ENCODE assay signal across 12 cellular contexts in genomic region chr2:43737097-43737854, GRCh38. TPM values are rescaled to one million over a fixed set of nuclear protein-coding genes. Genes with fewer than 3 reads are reported as not detected.
DNase-seq lines count a peak whose midpoint lies in the region; ATAC-seq and TF ChIP-seq lines count a peak whose summit lies in the region.
"Had no signal": no experiment of that assay in that cellular context is flagged by ENCODE, and none has a peak within 500 bp of the region (broad histone marks: within the 10 kb centered on the region; RNA-seq: fewer than 3 reads in every experiment).

No MANE protein-coding gene starts in this region.

- H3K4ac ChIP-seq in IMR-90 (ENCODE audit: low read depth, low read length): peak overlapping the region; percentile 70

- no peaks in the 10 kb centered on the region for H4K20me1 ChIP-seq in IMR-90 (ENCODE audit: insufficient read depth, low read length)
- H4K20me1 ChIP-seq: BLaER1 had no signal

- H3K4me2 ChIP-seq in IMR-90 (ENCODE audit: low read depth, low read length): peak overlapping the region; percentile 15; the same call in 1 of the 2 replicates
- H3K4me2 ChIP-seq: BLaER1 had no signal

- WGBS in IMR-90 (ENCODE audit: extremely low coverage in 2 of 2, insufficient read length in 1 of 2), 2 experiments: no CpG with 5 or more reads among the region's 8 CpGs
- 83 to 84% methylated on average over 2 to 5 of the region's 8 CpGs for WGBS in mesodermal cell (ENCODE audit: insufficient coverage in 2 of 2), 2 experiments

- no peak for TF ChIP-seq POLR2A in IMR-90 (IDR thresholded peaks at IDR 0.05; ENCODE audit: low read depth, low read length)

- H2AFZ ChIP-seq in IMR-90 (replicated peaks; ENCODE audit: low read length, poor library complexity): peak overlapping the region; percentile 59

- peak overlapping the region; percentile 2 for H2AK9ac ChIP-seq in IMR-90 (replicated peaks; ENCODE audit: low read depth, low read length, poor library complexity)

- 0 out of 2 replicates have a peak, but pooled peaks cover 6% of the 10 kb centered on the region for H3K9me1 ChIP-seq in IMR-90 (ENCODE audit: insufficient read depth, low read length)

- H3K4me1 Mint-ChIP-seq in glutamatergic neuron (ENCODE audit: low read depth, unreplicated experiment): no peaks in the 10 kb centered on the region
- H3K4me1 Mint-ChIP-seq: neural crest cell had no signal

- H4K8ac ChIP-seq in IMR-90 (ENCODE audit: low read depth in 2 of 2, low read length in 2 of 2): peak overlapping the region; percentile 15 to 87; a peak in 3 of 4 replicates

- peak overlapping the region; percentile 58; the same call in 1 of the 2 replicates for H3K23ac ChIP-seq in IMR-90 (ENCODE audit: low read depth, low read length)

- H3K9me3 Mint-ChIP-seq in glutamatergic neuron (ENCODE audit: unreplicated experiment): no peaks in the 10 kb centered on the region
- H3K9me3 Mint-ChIP-seq: neural crest cell had no signal

- H3K14ac ChIP-seq in IMR-90 (replicated peaks; ENCODE audit: low read depth, low read length): peak overlapping the region; percentile 27

- H3K27me3 ChIP-seq in IMR-90 (ENCODE audit: control insufficient read depth, insufficient read depth, low read length): no peaks in the 10 kb centered on the region
- H3K27me3 ChIP-seq: BLaER1 had no signal

- peak overlapping the region; percentile 72; the same call in 1 of the 2 replicates for H3K18ac ChIP-seq in IMR-90 (ENCODE audit: low read depth, low read length)

- H3K9me3 ChIP-seq in IMR-90 (ENCODE audit: control insufficient read depth, insufficient read depth, low read length) (no peaks in the 10 kb centered on the region), mesodermal cell (ENCODE audit: control insufficient read depth, low read length) (no peaks in the 10 kb centered on the region)
- H3K9me3 ChIP-seq: BLaER1 had no signal

- H3K27ac ChIP-seq in IMR-90 (ENCODE audit: insufficient read depth, low read length) (peak overlapping the region; percentile 39; the same call in 1 of the 2 replicates), coronary artery (peak overlapping the region; percentile 16 to 66), mesodermal cell (ENCODE audit: low read depth, low read length, severe bottlenecking) (peak overlapping the region; percentile 43)
- H3K27ac ChIP-seq: BLaER1 had no signal

- H3K56ac ChIP-seq in IMR-90 (ENCODE audit: extremely low read depth, insufficient read depth, low read length): no peak overlapping the region

- H3K36me3 ChIP-seq in IMR-90 (ENCODE audit: control insufficient read depth, insufficient read depth, low read length) (peaks cover 2% of the 10 kb centered on the region), mesodermal cell (ENCODE audit: control insufficient read depth, insufficient read depth, low read length) (no peaks in the 10 kb centered on the region)
- H3K36me3 ChIP-seq: BLaER1 had no signal

- no peaks in the 10 kb centered on the region for H3K79me1 ChIP-seq in IMR-90 (ENCODE audit: low read depth in 1 of 2, low read length in 2 of 2)

- TF ChIP-seq CTCF in IMR-90 (conservative IDR thresholded peaks at IDR 0.05; ENCODE audit: low read depth, low read length) (no peak), coronary artery (IDR thresholded peaks at IDR 0.05) (no peak), glutamatergic neuron (IDR thresholded peaks at IDR 0.05; ENCODE audit: partially characterized antibody, unreplicated experiment) (no peak)

- no peak overlapping the region for H3K4me3 Mint-ChIP-seq in glutamatergic neuron (ENCODE audit: unreplicated experiment)
- H3K4me3 Mint-ChIP-seq: neural crest cell had no signal

- no peaks in the 10 kb centered on the region for H3K36me3 Mint-ChIP-seq in glutamatergic neuron (ENCODE audit: unreplicated experiment)

- intact Hi-C loops in IMR-90 (cut with micrococcal nuclease): no loop called here

- peak overlapping the region; percentile 52 for H2BK20ac ChIP-seq in IMR-90 (ENCODE audit: low read depth, low read length)

- in situ Hi-C loops in ACHN (cut with HindIII; ENCODE audit: low pct_ligation_motif_present, low pct_unique_long_range_greater_than_20kb, low sequenced_read_pairs) (no loop called here), IMR-90 (cut with MboI; ENCODE audit: low sequenced_read_pairs) (no loop called here)

- H3K27me3 Mint-ChIP-seq in glutamatergic neuron (ENCODE audit: unreplicated experiment): no peaks in the 10 kb centered on the region

- H3K4me1 ChIP-seq in IMR-90 (ENCODE audit: control insufficient read depth, insufficient read depth, low read length) (peaks cover 3% of the 10 kb centered on the region; the same call in 1 of the 2 replicates), mesodermal cell (ENCODE audit: control insufficient read depth, insufficient read depth, low read length, poor library complexity, severe bottlenecking) (peaks cover 5% of the 10 kb centered on the region)
- H3K4me1 ChIP-seq: BLaER1 had no signal

- no peak overlapping the region; the same call in 1 of the 2 replicates for H2AK5ac ChIP-seq in IMR-90 (ENCODE audit: low read depth, low read length)

- CTCF ChIA-PET in IMR-90 (lab: Yijun Ruan, JAX): interaction anchor here (0.5 to 0.6 kb wide), 2 partner anchors 14 to 1067 kb away, joined by 3 to 5 read pairs; no protein-coding TSS in a partner anchor

- peak; percentile 96 for ATAC-seq in IMR-90 (ENCODE audit: low read depth)
- no peak for ATAC-seq in GM19452 (IDR thresholded peaks at IDR 0.05; ENCODE audit: unreplicated experiment)

- no peak for TF ChIP-seq RAD21 in IMR-90 (IDR thresholded peaks at IDR 0.05; ENCODE audit: low read length)

- H4K5ac ChIP-seq in IMR-90 (ENCODE audit: low read depth, low read length): peak overlapping the region; percentile 55; the same call in 1 of the 2 replicates

- peak overlapping the region; percentile 88; the same call in 1 of the 3 replicates for H2BK15ac ChIP-seq in IMR-90 (ENCODE audit: low read depth, low read length)

- DNase-seq in ACHN (peak; percentile 84), IMR-90 (peak; percentile 90), coronary artery (ENCODE audit: low spot score) (peak; percentile 78), NCI-H187 treated with DMSO at 0.1 percent for 48 hours (lab: John Stamatoyannopoulos, UW) (no peak), HuH-7 (ENCODE audit: low spot score) (no peak), glutamatergic neuron (no peak)
- DNase-seq: NCI-H1694 treated with DMSO at 0.1 percent for 48 hours; stimulated activated CD4-positive, alpha-beta T cell treated with anti-CD3 and anti-CD28 coated beads, Interleukin-4, amount 100 ng/mL, for 24 hours had no signal

- no peak overlapping the region for H3K4me3 ChIP-seq in IMR-90 (ENCODE audit: insufficient read depth, low read depth, low read length)
- no peak overlapping the region for H3K4me3 ChIP-seq in coronary artery
- no peak overlapping the region for H3K4me3 ChIP-seq in mesodermal cell (ENCODE audit: extremely low read depth, insufficient read depth, low read length, poor library complexity, severe bottlenecking)
- H3K4me3 ChIP-seq: BLaER1 had no signal

- H3K27ac Mint-ChIP-seq in glutamatergic neuron (ENCODE audit: unreplicated experiment): no peak overlapping the region

- POLR2A ChIA-PET in IMR-90 (lab: Charles Lee; ENCODE audit: unreplicated experiment): interaction anchor here (0.5 kb wide), 1 partner anchor 501 kb away, joined by 3 read pairs; no protein-coding TSS in a partner anchor

- no TSS peak for BruUV-seq in IMR-90 (replicated peaks; lab: Mats Ljungman, UMichigan)

- peak overlapping the region; percentile 81 for H2BK120ac ChIP-seq in IMR-90 (ENCODE audit: low read depth, low read length)

- dilution Hi-C loops in IMR-90 (cut with HindIII; ENCODE audit: low sequenced_read_pairs, unreplicated experiment): no loop called here

- H4K91ac ChIP-seq in IMR-90 (ENCODE audit: insufficient read depth, low read depth, low read length): peak overlapping the region; percentile 86

- H2BK5ac ChIP-seq in IMR-90 (ENCODE audit: low read depth, low read length, poor library complexity, severe bottlenecking): peak overlapping the region; percentile 84

- H3K9ac ChIP-seq in IMR-90 (ENCODE audit: low read depth, low read length): no peak overlapping the region
- H3K9ac ChIP-seq: BLaER1 had no signal

TF ChIP-seq in IMR-90, 13 proteins besides CTCF, POLR2A, EP300 and RAD21 (continues in another document):
- TF ChIP-seq RCOR1 (IDR thresholded peaks at IDR 0.05; ENCODE audit: insufficient replicate concordance, low read length): peak; percentile 53
- TF ChIP-seq, protein P1, sequence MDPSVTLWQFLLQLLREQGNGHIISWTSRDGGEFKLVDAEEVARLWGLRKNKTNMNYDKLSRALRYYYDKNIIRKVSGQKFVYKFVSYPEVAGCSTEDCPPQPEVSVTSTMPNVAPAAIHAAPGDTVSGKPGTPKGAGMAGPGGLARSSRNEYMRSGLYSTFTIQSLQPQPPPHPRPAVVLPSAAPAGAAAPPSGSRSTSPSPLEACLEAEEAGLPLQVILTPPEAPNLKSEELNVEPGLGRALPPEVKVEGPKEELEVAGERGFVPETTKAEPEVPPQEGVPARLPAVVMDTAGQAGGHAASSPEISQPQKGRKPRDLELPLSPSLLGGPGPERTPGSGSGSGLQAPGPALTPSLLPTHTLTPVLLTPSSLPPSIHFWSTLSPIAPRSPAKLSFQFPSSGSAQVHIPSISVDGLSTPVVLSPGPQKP (IDR thresholded peaks at IDR 0.05; ENCODE audit: borderline replicate concordance, low read depth, low read length): no peak
- no peak for TF ChIP-seq MAFK (IDR thresholded peaks at IDR 0.05; ENCODE audit: low read depth, low read length)
- no peak for TF ChIP-seq CHD1 (IDR thresholded peaks at IDR 0.05; ENCODE audit: low read depth, low read length)
- TF ChIP-seq, protein P2, sequence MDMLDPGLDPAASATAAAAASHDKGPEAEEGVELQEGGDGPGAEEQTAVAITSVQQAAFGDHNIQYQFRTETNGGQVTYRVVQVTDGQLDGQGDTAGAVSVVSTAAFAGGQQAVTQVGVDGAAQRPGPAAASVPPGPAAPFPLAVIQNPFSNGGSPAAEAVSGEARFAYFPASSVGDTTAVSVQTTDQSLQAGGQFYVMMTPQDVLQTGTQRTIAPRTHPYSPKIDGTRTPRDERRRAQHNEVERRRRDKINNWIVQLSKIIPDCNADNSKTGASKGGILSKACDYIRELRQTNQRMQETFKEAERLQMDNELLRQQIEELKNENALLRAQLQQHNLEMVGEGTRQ (IDR thresholded peaks at IDR 0.05; ENCODE audit: low read depth, low read length): peak; percentile 47; the same call in 1 of the 2 replicates
- TF ChIP-seq MAZ (IDR thresholded peaks at IDR 0.05; ENCODE audit: borderline replicate concordance, low read depth, low read length): peak; percentile 22; the same call in 1 of the 2 replicates
- no peak; the same call in 1 of the 2 replicates for TF ChIP-seq FOS (IDR thresholded peaks at IDR 0.05; ENCODE audit: low read depth, low read length)
- 0 out of 2 replicates have a peak, but pooled peaks have one; percentile 54 for TF ChIP-seq MXI1 (IDR thresholded peaks at IDR 0.05; ENCODE audit: borderline replicate concordance, low read depth, low read length)

RNA-seq across cellular contexts. Expression of gene DYNC2LI1, which starts 36.6 kb away (rescaled TPM):
- total RNA-seq in IMR-90 (2012; rRNA removed) (5.2 and 11.7 TPM in 2 replicates), glutamatergic neuron (ENCODE audit: unreplicated experiment) (11.9 TPM)
- 8.1 and 10.4 TPM in 2 replicates for polyA plus RNA-seq in IMR-90 (2012; rRNA removed)
- polyA plus RNA-seq in IMR-90 (2012; cell fraction: cytosol; rRNA removed): 1.1 and 1.8 TPM in 2 replicates
- 2.4 and 19.6 TPM in 2 replicates for polyA plus RNA-seq in IMR-90 (2012; cell fraction: nucleus; rRNA removed; ENCODE audit: low replicate concordance)
- polyA plus RNA-seq in mesodermal cell (2013, experiment 1 of 2): 24.1 TPM
- polyA plus RNA-seq in mesodermal cell (2013, experiment 2 of 2): 30.9 TPM

Comparison
In these comparisons a context has a peak if more than half of its experiments do, and no peak if none do; other contexts are left out.
1. DNase-seq: peak in ACHN (single experiment), IMR-90 (single experiment) and coronary artery (single experiment); none in NCI-H187 treated with DMSO at 0.1 percent for 48 hours (single experiment), HuH-7 (single experiment) and glutamatergic neuron (single experiment).
2. Peak in every context shown above with its lines, with median percentiles within 50 percentile points of each other: H3K27ac ChIP-seq.